Comparison of ENCODE assay signal across 1 cellular context in the genomic region with DNA sequence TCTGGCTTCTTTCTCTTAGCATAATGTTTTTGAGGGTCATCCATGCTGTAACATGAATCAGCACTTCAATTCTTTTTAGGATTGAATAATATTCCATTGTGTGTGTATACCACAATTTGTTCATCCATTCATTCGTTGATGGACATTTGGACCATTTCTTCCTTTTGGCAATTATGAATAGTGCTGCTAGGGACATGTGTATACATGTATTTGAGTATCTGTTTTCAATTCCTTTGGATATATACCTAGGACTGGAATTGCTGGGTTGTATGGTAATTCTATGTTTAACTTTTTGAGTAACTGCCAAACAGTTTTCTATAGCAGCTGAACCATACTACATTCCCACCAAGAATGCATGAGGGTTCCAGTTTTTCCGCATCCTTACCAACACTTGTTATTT.
TF ChIP-seq lines count a peak whose summit lies in the region.

No MANE protein-coding gene starts in this region.

TF ChIP-seq in HEK293, 187 proteins besides CTCF, POLR2A, EP300 and RAD21:
- TF ChIP-seq, protein P1, sequence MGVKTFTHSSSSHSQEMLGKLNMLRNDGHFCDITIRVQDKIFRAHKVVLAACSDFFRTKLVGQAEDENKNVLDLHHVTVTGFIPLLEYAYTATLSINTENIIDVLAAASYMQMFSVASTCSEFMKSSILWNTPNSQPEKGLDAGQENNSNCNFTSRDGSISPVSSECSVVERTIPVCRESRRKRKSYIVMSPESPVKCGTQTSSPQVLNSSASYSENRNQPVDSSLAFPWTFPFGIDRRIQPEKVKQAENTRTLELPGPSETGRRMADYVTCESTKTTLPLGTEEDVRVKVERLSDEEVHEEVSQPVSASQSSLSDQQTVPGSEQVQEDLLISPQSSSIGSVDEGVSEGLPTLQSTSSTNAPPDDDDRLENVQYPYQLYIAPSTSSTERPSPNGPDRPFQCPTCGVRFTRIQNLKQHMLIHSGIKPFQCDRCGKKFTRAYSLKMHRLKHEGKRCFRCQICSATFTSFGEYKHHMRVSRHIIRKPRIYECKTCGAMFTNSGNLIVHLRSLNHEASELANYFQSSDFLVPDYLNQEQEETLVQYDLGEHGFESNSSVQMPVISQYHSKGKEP (tag by site-specific recombination; IDR thresholded peaks at IDR 0.05), result no peak
- peak; percentile 70 for TF ChIP-seq ZNF558 (tag by site-specific recombination; IDR thresholded peaks at IDR 0.05)
- no peak for TF ChIP-seq ZNF24 (tag by site-specific recombination; IDR thresholded peaks at IDR 0.05)
